16 cellular contexts compared by ENCODE assay signal in the genomic region with DNA sequence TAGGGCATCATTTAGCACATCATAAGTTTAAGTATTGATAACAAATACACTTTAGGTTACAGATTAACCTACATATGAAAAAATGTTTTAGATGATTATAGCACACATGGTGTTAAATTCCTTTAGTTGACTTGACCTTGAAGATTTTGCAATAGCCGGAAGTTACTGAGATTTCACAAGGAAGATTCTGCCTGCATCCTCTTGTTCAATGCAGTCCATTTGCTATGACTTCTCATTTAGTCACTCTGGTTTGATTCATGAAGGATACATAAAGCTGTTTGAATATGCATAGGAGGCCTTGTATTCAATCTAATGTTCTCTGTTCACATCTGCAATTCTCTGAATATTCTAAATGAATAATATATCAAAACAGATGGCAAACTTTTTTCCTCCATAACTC.
"Had no signal": no experiment of that assay in that cellular context is flagged by ENCODE, and none has a peak within 500 bp of the region (broad histone marks: within the 10 kb centered on the region; RNA-seq: fewer than 3 reads in every experiment).

No MANE protein-coding gene starts in this region.

- H3K4me2 ChIP-seq: hepatocyte had no signal

- H3K4me1 ChIP-seq: esophagus muscularis mucosa, sigmoid colon had no signal

- DNase-seq: activated CD4-positive, alpha-beta T cell treated with anti-CD3 and anti-CD28 coated beads for 4 hours; activated CD8-positive, alpha-beta memory T cell treated with anti-CD3 and anti-CD28 coated beads, Interleukin-2, amount 50 U/mL, for 48 hours; activated CD8-positive, alpha-beta T cell treated with anti-CD3 and anti-CD28 coated beads for 36 hours; activated naive CD4-positive, alpha-beta T cell; activated naive CD8-positive, alpha-beta T cell treated with anti-CD3 and anti-CD28 coated beads, Interleukin-2, amount 50 U/mL, for 24 hours; dorsolateral prefrontal cortex; ovary; sigmoid colon; stimulated activated CD4-positive, alpha-beta T cell treated with anti-CD3 and anti-CD28 coated beads, Interleukin-2, amount 100 ng/mL, for 48 hours; stimulated activated naive CD4-positive, alpha-beta T cell treated with Interleukin-2 at 50 U/mL for 16 hours; T-helper 1 cell; trophoblast cell; WERI-Rb-1 had no signal

- H2AFZ ChIP-seq: hepatocyte had no signal

- H3K4me3 ChIP-seq: dorsolateral prefrontal cortex, esophagus muscularis mucosa, hepatocyte, neural progenitor cell, ovary, sigmoid colon had no signal

- H3K9ac ChIP-seq: neural progenitor cell had no signal

- H3K27me3 ChIP-seq: dorsolateral prefrontal cortex, esophagus muscularis mucosa, hepatocyte, neural progenitor cell, sigmoid colon had no signal

- H3K9me3 ChIP-seq: esophagus muscularis mucosa, ovary, sigmoid colon had no signal

- H3K79me2 ChIP-seq: hepatocyte had no signal

- H3K36me3 ChIP-seq: esophagus muscularis mucosa, neural progenitor cell, ovary, sigmoid colon, WERI-Rb-1 had no signal

- ATAC-seq: activated CD8-positive, alpha-beta T cell treated with anti-CD3 and anti-CD28 coated beads for 36 hours; activated naive CD8-positive, alpha-beta T cell treated with anti-CD3 and anti-CD28 coated beads, Interleukin-2, amount 50 U/mL, for 24 hours had no signal

- H3K27ac ChIP-seq: dorsolateral prefrontal cortex, esophagus muscularis mucosa, hepatocyte, neural progenitor cell, ovary, sigmoid colon, WERI-Rb-1 had no signal
